20 cellular contexts compared by ENCODE assay signal in the genomic region with DNA sequence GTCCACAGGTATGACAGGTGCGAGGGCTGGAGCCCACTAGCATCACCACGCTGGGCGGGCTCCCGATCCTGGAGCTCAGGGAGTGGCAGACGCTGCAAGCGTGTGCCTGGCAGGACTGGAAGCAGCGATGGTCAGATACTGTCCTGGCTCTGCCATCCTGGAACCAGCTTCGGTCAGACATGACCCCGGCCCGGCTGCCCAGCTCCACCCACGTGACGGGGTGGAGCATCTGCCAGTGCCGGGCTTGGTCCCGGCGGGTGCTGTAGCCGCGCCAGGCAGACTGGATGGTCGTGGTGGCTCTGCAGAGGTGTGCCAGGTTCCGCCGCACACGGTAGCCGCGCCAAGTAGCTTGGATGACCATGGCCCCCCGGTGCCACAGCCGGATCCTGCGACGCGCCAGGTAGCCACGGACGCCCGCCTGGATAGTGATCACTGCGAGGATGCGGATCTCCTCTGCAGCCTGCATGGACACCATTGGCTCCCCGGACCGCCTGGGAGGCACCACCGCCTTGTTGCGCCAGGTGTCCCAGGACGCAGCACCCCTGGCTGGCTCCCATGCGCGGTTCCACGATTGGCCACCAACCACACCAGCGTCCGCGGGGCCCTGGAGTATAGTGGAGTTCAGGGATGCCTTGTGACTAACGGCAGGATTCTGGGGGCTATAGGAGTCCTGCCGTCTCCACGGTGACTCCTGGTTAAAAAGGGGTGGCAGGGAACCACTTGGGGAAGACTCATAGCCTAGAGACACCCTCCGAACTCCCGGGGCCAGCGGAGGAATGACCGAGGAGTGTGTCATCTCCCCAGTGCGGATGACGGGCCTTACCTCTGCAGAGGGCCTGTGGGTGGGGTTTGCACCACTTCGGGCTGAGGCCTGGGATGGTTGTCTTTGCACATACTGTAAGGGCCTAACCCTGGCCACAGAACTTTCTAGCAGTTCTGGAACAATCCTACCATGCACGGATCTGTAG. TPM values are rescaled to one million over a fixed set of nuclear protein-coding genes. Genes with fewer than 3 reads are reported as not detected.
"Had no signal": no experiment of that assay in that cellular context is flagged by ENCODE, and none has a peak within 500 bp of the region (broad histone marks: within the 10 kb centered on the region; RNA-seq: fewer than 3 reads in every experiment).

No MANE protein-coding gene starts in this region.

- H3K36me3 ChIP-seq: SJSA1 had no signal

- H3K4me2 ChIP-seq: KMS-11, PC-9 had no signal

- H2AFZ ChIP-seq: PC-9 had no signal

- DNase-seq: activated CD4-positive, alpha-beta T cell treated with anti-CD3 and anti-CD28 coated beads for 48 hours; activated CD4-positive, alpha-beta T cell treated with anti-CD3 and anti-CD28 coated beads, Interleukin-2, amount 50 U/mL, for 4 hours; activated CD4-positive, CD25-positive, alpha-beta regulatory T cell treated with anti-CD3 and anti-CD28 coated beads, Interleukin-2, amount 50 U/mL, for 72 hours; activated CD8-positive, alpha-beta T cell treated with anti-CD3 and anti-CD28 coated beads, Interleukin-2, amount 10 ng/mL, durations not matched to agents 7 days and 5 days; activated effector memory CD4-positive, alpha-beta T cell treated with Interleukin-2 at 50 U/mL for 16 hours; activated naive CD4-positive, alpha-beta T cell; activated T-cell treated with anti-CD3 and anti-CD28 coated beads, Interleukin-2, amount 50 U/mL, for 24 hours; aorta; MM.1S; NCI-H1105; NCI-H1436; NCI-H1694 treated with DMSO at 0.1 percent for 48 hours; NCI-H2081; NCI-H510A treated with DMSO at 0.1 percent for 48 hours; NCI-H69 had no signal

- H3K4me3 ChIP-seq: breast epithelium, PC-9, SJSA1 had no signal

- H3K4me1 ChIP-seq: breast epithelium had no signal

- H3K27me3 ChIP-seq: breast epithelium had no signal

- H3K27ac ChIP-seq: breast epithelium, KMS-11, PC-9, SJSA1 had no signal

- H3K9me3 ChIP-seq: breast epithelium, SJSA1 had no signal

RNA-seq across cellular contexts. Expression of gene PDE4C, which starts 31.5 kb away (rescaled TPM):
- total RNA-seq: activated T-helper 1 cell treated with anti-CD3 and anti-CD28 coated beads, Interleukin-12 subunit alpha, Interleukin-12 subunit beta, Interleukin-2, Interleukin-4 antibody, amounts not matched to agents 30 ng/mL and 10 ng/mL and 1 ng/mL, durations not matched to agents 14 hours and 24 hours and 36 hours; SJSA1 had no signal
